ENCODE assay signal across 8 cellular contexts in genomic region chr18:24015897-24016631, GRCh38. TPM values are rescaled to one million over a fixed set of nuclear protein-coding genes. Genes with fewer than 3 reads are reported as not detected.
DNase-seq lines count a peak whose midpoint lies in the region; ATAC-seq and TF ChIP-seq lines count a peak whose summit lies in the region.

No MANE protein-coding gene starts in this region.

- intact Hi-C loops in heart right ventricle (cut with DNase I) (loop anchor here in 2 of 10 donors (5.0 to 10.0 kb wide), 2 partner anchors 96 to 99 kb away; no protein-coding TSS in a partner anchor), left ventricle myocardium superior (cut with micrococcal nuclease) (loop anchor here (10.0 kb wide), 1 partner anchor 99 kb away; no protein-coding TSS in a partner anchor), ascending aorta (cut with DNase I) (loop anchor here (5.0 to 10.0 kb wide), 3 partner anchors 61 to 1339 kb away; partner anchors contain the start of gene ZNF521), vagina (cut with DNase I) (loop anchor here (10.0 kb wide), 2 partner anchors 59 to 81 kb away; no protein-coding TSS in a partner anchor)

- peak overlapping the region; percentile 94 for H3K4me3 Mint-ChIP-seq in memory B cell

- peak overlapping the region; percentile 89 for H3K27ac Mint-ChIP-seq in memory B cell

- H3K9me3 ChIP-seq in heart right ventricle: no peaks in the 10 kb centered on the region
- no peaks in the 10 kb centered on the region for H3K9me3 ChIP-seq in ascending aorta
- H3K9me3 ChIP-seq in vagina: no peaks in the 10 kb centered on the region

- H3K36me3 Mint-ChIP-seq in memory B cell: no peaks in the 10 kb centered on the region

- 46 to 56% methylated on average over 12 of the region's 12 CpGs for WGBS in heart right ventricle, 2 donors

- ATAC-seq in heart right ventricle (no peak), left ventricle myocardium superior (no peak), memory B cell (ENCODE audit: low read depth) (no peak), GM21526 (IDR thresholded peaks at IDR 0.05; ENCODE audit: low FRiP score, unreplicated experiment) (no peak)

- H3K36me3 ChIP-seq in heart right ventricle (no peaks in the 10 kb centered on the region), ascending aorta (no peaks in the 10 kb centered on the region), vagina (no peaks in the 10 kb centered on the region)

- TF ChIP-seq POLR2A in vagina (IDR thresholded peaks at IDR 0.05): no peak

- H3K27me3 ChIP-seq in heart right ventricle: no peaks in the 10 kb centered on the region
- no peaks in the 10 kb centered on the region for H3K27me3 ChIP-seq in ascending aorta
- H3K27me3 ChIP-seq in vagina: no peaks in the 10 kb centered on the region

- H3K4me1 Mint-ChIP-seq in memory B cell: peaks cover 56% of the 10 kb centered on the region

- peak overlapping the region in 1 of 10 donors; percentile 94 for H3K27ac ChIP-seq in heart right ventricle
- no peak overlapping the region for H3K27ac ChIP-seq in ascending aorta
- peak overlapping the region; percentile 92 for H3K27ac ChIP-seq in vagina

- H3K27me3 Mint-ChIP-seq in memory B cell: no peaks in the 10 kb centered on the region

- DNase-seq in heart right ventricle: no peak
- DNase-seq in left ventricle myocardium superior: no peak
- no peak for DNase-seq in ascending aorta (ENCODE audit: low spot score in 2 of 2)
- DNase-seq in memory B cell (ENCODE audit: low spot score in 2 of 2): no peak
- DNase-seq in vagina (ENCODE audit: extremely low spot score in 2 of 2): no peak
- DNase-seq in NCI-H1105 treated with DMSO at 0.1 percent for 48 hours (lab: John Stamatoyannopoulos, UW): no peak
- no peak for DNase-seq in NCI-H345 (lab: John Stamatoyannopoulos, UW)

- H3K4me1 ChIP-seq in heart right ventricle (peaks cover 0 to 83% (median 10%) of the 10 kb centered on the region in 9 donors), ascending aorta (peaks cover 4 to 8% of the 10 kb centered on the region in 2 donors), vagina (peaks cover 27% of the 10 kb centered on the region)

- H3K9me3 Mint-ChIP-seq in memory B cell: no peaks in the 10 kb centered on the region

- TF ChIP-seq CTCF in heart right ventricle (IDR thresholded peaks at IDR 0.05): no peak
- no peak for TF ChIP-seq CTCF in ascending aorta (IDR thresholded peaks at IDR 0.05)
- no peak for TF ChIP-seq CTCF in vagina (IDR thresholded peaks at IDR 0.05)

- H3K4me3 ChIP-seq in heart right ventricle: peak overlapping the region in 8 of 10 donors; percentile 82 to 95 (median 88)
- peak overlapping the region; percentile 91 to 96 for H3K4me3 ChIP-seq in ascending aorta
- H3K4me3 ChIP-seq in vagina: peak overlapping the region; percentile 75 to 85

RNA-seq across cellular contexts. Expression of gene TTC39C, which starts 1.5 kb away (rescaled TPM):
- 1 to 10 TPM; 3.5 to 8.1 (median 5.2) TPM for total RNA-seq in heart right ventricle
- 1 to 10 TPM; 3.5 to 6.4 TPM for polyA plus RNA-seq in heart right ventricle
- 4.1 TPM for total RNA-seq in left ventricle myocardium superior
- 18.2 TPM for total RNA-seq in ascending aorta
- 42.5 TPM for total RNA-seq in vagina
